29 cellular contexts compared by ENCODE assay signal in genomic region chr2:32933756-32934095, GRCh38.
"Had no signal": no experiment of that assay in that cellular context is flagged by ENCODE, and none has a peak within 500 bp of the region (broad histone marks: within the 10 kb centered on the region; RNA-seq: fewer than 3 reads in every experiment).

No MANE protein-coding gene starts in this region.

- ATAC-seq: natural killer cell; psoas muscle; right cardiac atrium; sciatic nerve; stimulated activated memory B cell treated with anti-CD40 and anti-IgM and Interleukin-4, amounts not matched to agents 10 μg/mL and 1 μg/mL and 100 μg/mL, for 72 hours; stimulated activated naive CD8-positive, alpha-beta T cell treated with anti-CD3 and anti-CD28 coated beads, Interleukin-15, amount 100 ng/mL, for 72 hours; stimulated activated naive CD8-positive, alpha-beta T cell treated with anti-CD3 and anti-CD28 coated beads, Interleukin-15, Interleukin-2, amounts not matched to agents 100 U/mL and 50 U/mL, for 24 hours had no signal

- H3K4me2 ChIP-seq: neural progenitor cell, smooth muscle cell had no signal

- DNase-seq: natural killer cell; occipital lobe; ovary; posterior cingulate gyrus; psoas muscle; right cardiac atrium; spleen; stimulated activated CD4-positive, alpha-beta T cell treated with anti-CD3 and anti-CD28 coated beads, Interleukin-12 subunit alpha, Interleukin-12 subunit beta, amount 100 ng/mL, for 4 hours; stimulated activated CD4-positive, alpha-beta T cell treated with anti-CD3 and anti-CD28 coated beads, Interleukin-1b, Interleukin-23, amount 100 ng/mL, for 48 hours; stimulated activated CD4-positive, alpha-beta T cell treated with anti-CD3 and anti-CD28 coated beads, Interleukin-4, amount 100 ng/mL, for 1 hour; stimulated activated CD4-positive, alpha-beta T cell treated with anti-CD3 and anti-CD28 coated beads, Interleukin-4, amount 100 ng/mL, for 4 hours; stimulated activated CD8-positive, alpha-beta memory T cell treated with anti-CD3 and anti-CD28 coated beads, Interleukin-4, amount 100 ng/mL, for 48 hours; stimulated activated naive CD4-positive, alpha-beta T cell; stimulated activated naive CD8-positive, alpha-beta T cell treated with anti-CD3 and anti-CD28 coated beads, Interleukin-15, amount 100 ng/mL, for 72 hours; stimulated activated naive CD8-positive, alpha-beta T cell treated with anti-CD3 and anti-CD28 coated beads, Interleukin-15, Interleukin-2, amounts not matched to agents 100 U/mL and 50 U/mL, for 24 hours; substantia nigra; testis; tibial artery; transverse colon; upper lobe of left lung had no signal

- H3K79me2 ChIP-seq: parathyroid adenoma had no signal

- H3K36me3 ChIP-seq: neural progenitor cell, ovary, spleen, suprapubic skin, tibial artery, transverse colon, upper lobe of left lung, vagina had no signal

- H2AFZ ChIP-seq: neural progenitor cell, parathyroid adenoma had no signal

- H3K27me3 ChIP-seq: neural progenitor cell, ovary, suprapubic skin, testis, tibial artery, upper lobe of left lung, vagina had no signal

- H3K9me3 ChIP-seq: ovary, psoas muscle, spleen, suprapubic skin, testis, tibial artery, transverse colon, upper lobe of left lung, vagina had no signal

- H3K9ac ChIP-seq: neural progenitor cell, parathyroid adenoma had no signal

- H3K4me1 ChIP-seq: psoas muscle, spleen, suprapubic skin, testis, transverse colon, upper lobe of left lung had no signal

- H3K27ac ChIP-seq: neural progenitor cell, ovary, parathyroid adenoma, psoas muscle, skin epidermis, spleen, suprapubic skin, testis, tibial artery, transverse colon, upper lobe of left lung, vagina had no signal

- H3K4me3 ChIP-seq: neural progenitor cell, ovary, psoas muscle, skin epidermis, smooth muscle cell, spleen, suprapubic skin, testis, tibial artery, transverse colon, upper lobe of left lung, vagina had no signal

- FAIRE-seq: urothelium cell line had no signal
